14 cellular contexts compared by ENCODE assay signal in the genomic region with DNA sequence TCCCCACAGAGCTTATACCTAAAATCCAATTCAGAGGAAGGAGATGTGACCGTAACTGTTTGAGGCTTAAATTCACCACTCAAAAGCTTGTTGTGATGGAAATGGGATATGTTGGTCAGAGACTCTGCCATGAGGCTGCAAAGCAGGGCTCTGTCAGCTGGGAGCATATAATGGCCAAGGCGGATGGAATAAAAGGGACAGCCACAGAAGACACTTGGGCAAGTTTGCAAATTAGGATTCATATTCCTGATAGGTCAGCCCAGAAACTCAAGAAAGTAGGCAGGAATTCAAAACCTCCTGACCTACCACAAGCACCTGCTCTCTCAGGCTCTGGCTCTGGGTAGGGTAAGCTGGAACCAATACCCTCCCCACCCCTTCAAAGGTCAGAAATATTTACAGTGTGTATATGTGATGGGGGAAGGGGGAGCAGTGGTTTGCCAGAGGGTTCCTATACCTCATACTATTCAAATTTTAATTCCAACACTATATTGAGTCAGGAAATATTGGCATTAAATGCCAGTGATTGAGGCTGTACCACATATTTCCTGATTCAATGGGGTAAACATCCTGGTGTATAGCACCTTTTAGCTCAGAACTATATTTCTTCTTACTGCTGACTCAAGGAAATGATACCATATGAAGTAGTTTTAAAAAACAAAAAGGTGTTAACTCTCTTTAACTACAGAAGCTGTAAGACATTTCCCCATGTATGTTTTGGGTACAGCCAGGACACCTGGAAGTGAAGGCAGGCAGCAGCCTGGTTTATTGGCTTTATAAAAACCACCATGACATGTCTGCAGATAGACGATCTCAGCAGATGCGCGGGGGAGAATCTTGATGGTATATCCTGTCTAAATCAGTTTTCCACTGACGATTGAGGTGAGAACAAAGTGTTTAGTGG. TPM values are rescaled to one million over a fixed set of nuclear protein-coding genes. Genes with fewer than 3 reads are reported as not detected.
DNase-seq lines count a peak whose midpoint lies in the region; ATAC-seq and TF ChIP-seq lines count a peak whose summit lies in the region.
"Had no signal": no experiment of that assay in that cellular context is flagged by ENCODE, and none has a peak within 500 bp of the region (broad histone marks: within the 10 kb centered on the region; RNA-seq: fewer than 3 reads in every experiment).

No MANE protein-coding gene starts in this region.

- H3K4me1 ChIP-seq in mucosa of descending colon (ENCODE audit: low read depth), result peaks cover 23% of the 10 kb centered on the region

- no peaks in the 10 kb centered on the region for H3K9me3 Mint-ChIP-seq in activated naive CD4-positive, alpha-beta T cell treated with anti-CD3 and anti-CD28 coated beads, Interleukin-2, amount 50 U/mL, for 24 hours
- no peaks in the 10 kb centered on the region for H3K9me3 Mint-ChIP-seq in type B pancreatic cell

- no peaks in the 10 kb centered on the region for H3K9me3 ChIP-seq in mucosa of descending colon
- H3K9me3 ChIP-seq: gastroesophageal sphincter, sigmoid colon, SK-N-SH had no signal

- H3K4me3 Mint-ChIP-seq in activated naive CD4-positive, alpha-beta T cell treated with anti-CD3 and anti-CD28 coated beads, Interleukin-2, amount 50 U/mL, for 24 hours, result peak overlapping the region; percentile 57
- H3K4me3 Mint-ChIP-seq in type B pancreatic cell, result no peak overlapping the region

- H3K36me3 Mint-ChIP-seq in activated naive CD4-positive, alpha-beta T cell treated with anti-CD3 and anti-CD28 coated beads, Interleukin-2, amount 50 U/mL, for 24 hours, result peaks cover 40% of the 10 kb centered on the region
- peaks cover 23% of the 10 kb centered on the region for H3K36me3 Mint-ChIP-seq in type B pancreatic cell

- TF ChIP-seq CTCF in mucosa of descending colon (IDR thresholded peaks at IDR 0.05), result no peak
- TF ChIP-seq CTCF in type B pancreatic cell (conservative IDR thresholded peaks at IDR 0.05), result no peak

- H3K27me3 Mint-ChIP-seq in activated naive CD4-positive, alpha-beta T cell treated with anti-CD3 and anti-CD28 coated beads, Interleukin-2, amount 50 U/mL, for 24 hours, result no peaks in the 10 kb centered on the region
- H3K27me3 Mint-ChIP-seq in type B pancreatic cell, result no peaks in the 10 kb centered on the region

- H3K4me3 ChIP-seq in mucosa of descending colon, result no peak overlapping the region
- H3K4me3 ChIP-seq: gastroesophageal sphincter, sigmoid colon had no signal

- no peak overlapping the region for H3K27ac Mint-ChIP-seq in activated naive CD4-positive, alpha-beta T cell treated with anti-CD3 and anti-CD28 coated beads, Interleukin-2, amount 50 U/mL, for 24 hours
- peak overlapping the region; percentile 48 for H3K27ac Mint-ChIP-seq in type B pancreatic cell

- peak; percentile 21 for ATAC-seq in mucosa of descending colon
- no peak for ATAC-seq in HG03565 (IDR thresholded peaks at IDR 0.05; ENCODE audit: unreplicated experiment)
- ATAC-seq: gastroesophageal sphincter had no signal

- intact Hi-C loops in mucosa of descending colon (cut with DNase I, micrococcal nuclease), result no loop called here

- DNase-seq in activated naive CD4-positive, alpha-beta T cell treated with Interleukin-2 at 50 U/mL for 16 hours, result no peak
- peak; percentile 36 for DNase-seq in activated T-cell treated with anti-CD3 and anti-CD28 coated beads, Interleukin-2, amount 50 U/mL, for 1 hour
- DNase-seq in mucosa of descending colon (no peak), type B pancreatic cell (ENCODE audit: extremely low spot score, unreplicated experiment) (no peak), NCI-H2227 (lab: John Stamatoyannopoulos, UW; ENCODE audit: unreplicated experiment) (no peak), NCI-H2029 treated with DMSO at 0.1 percent for 48 hours (lab: John Stamatoyannopoulos, UW) (no peak)
- DNase-seq: effector CD8-positive, alpha-beta T cell; NCI-H2107; sigmoid colon; SK-N-SH had no signal

- H3K36me3 ChIP-seq in mucosa of descending colon (ENCODE audit: low read depth), result no peaks in the 10 kb centered on the region

- peaks cover 61% of the 10 kb centered on the region for H3K4me1 Mint-ChIP-seq in activated naive CD4-positive, alpha-beta T cell treated with anti-CD3 and anti-CD28 coated beads, Interleukin-2, amount 50 U/mL, for 24 hours
- H3K4me1 Mint-ChIP-seq in type B pancreatic cell (ENCODE audit: unreplicated experiment), result peaks cover 6% of the 10 kb centered on the region

RNA-seq across cellular contexts. Expression of gene FYCO1, which starts 19.2 kb away (rescaled TPM):
- total RNA-seq in mucosa of descending colon, result 10 to 100 TPM; 25.4 to 76.5 (median 27.7) TPM
- total RNA-seq in type B pancreatic cell (ENCODE audit: low replicate concordance), result 15.2 and 27.5 TPM in 2 replicates

RNA-seq across cellular contexts. Expression of gene CXCR6, which starts 33.2 kb away (rescaled TPM):
- total RNA-seq in mucosa of descending colon (1 to 10 TPM; 1.5 to 3.6 (median 1.7) TPM), type B pancreatic cell (ENCODE audit: low replicate concordance) (not detected in 2 replicates)
- total RNA-seq: LHCN-M2 had no signal

RNA-seq across cellular contexts. Expression of gene XCR1, which starts 50.8 kb away (rescaled TPM):
- total RNA-seq in mucosa of descending colon (under 1 TPM; 0.13 to 0.29 (median 0.20) TPM), type B pancreatic cell (ENCODE audit: low replicate concordance) (3.6 and 13.9 TPM in 2 replicates)
